ENCODE assay signal across 1 cellular context in the genomic region with DNA sequence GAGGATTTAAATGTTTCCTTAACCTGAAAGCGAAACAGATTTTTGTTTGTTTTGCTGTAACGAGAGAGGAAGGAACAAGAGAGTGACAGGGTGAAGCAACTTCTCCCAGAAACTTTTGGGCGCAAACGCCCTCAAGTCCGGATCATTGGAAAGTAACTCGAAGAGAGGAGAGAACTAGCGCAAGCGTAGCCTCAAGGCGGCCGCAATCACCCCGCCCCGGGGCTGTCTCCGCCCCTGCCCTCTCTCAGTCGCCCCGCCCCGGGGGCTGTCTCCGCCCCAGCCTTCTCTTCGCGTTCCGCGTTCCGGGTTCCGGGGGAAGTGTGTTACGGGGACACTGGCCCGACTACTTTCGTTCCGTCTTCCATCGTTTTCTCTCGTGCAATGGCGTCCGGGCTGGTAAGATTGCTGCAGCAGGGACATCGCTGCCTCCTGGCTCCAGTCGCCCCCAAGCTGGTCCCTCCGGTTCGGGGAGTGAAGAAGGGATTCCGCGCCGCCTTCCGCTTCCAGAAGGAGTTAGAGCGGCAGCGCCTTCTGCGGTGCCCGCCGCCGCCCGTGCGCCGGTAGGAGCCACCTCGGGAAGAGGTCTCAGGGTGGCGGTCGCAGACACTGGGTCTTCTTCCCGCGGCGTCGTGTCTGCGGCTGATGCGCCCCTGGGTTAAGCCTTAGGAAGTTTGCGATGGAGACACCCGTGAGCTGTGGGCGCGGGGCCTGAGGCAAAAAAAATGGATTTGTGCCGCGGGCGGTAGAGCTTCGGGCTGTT.
TF ChIP-seq lines count a peak whose summit lies in the region.

MRPL44 (plus strand) TSS at position 372 of the 760 bp plus-strand sequence; CDS start at position 382, 10 bp downstream.

TF ChIP-seq in HepG2, 621 proteins besides CTCF, POLR2A, EP300 and RAD21 (continued from another document and continues in another):
- peak; percentile 99; the same call in 1 of the 2 replicates for TF ChIP-seq FUBP1 (CRISPR knock-in tag; IDR thresholded peaks at IDR 0.05; ENCODE audit: borderline replicate concordance)
- TF ChIP-seq RBFOX2 (IDR thresholded peaks at IDR 0.05; ENCODE audit: low read depth, low read length): peak; percentile 93
- TF ChIP-seq PAWR (CRISPR knock-in tag; IDR thresholded peaks at IDR 0.05; ENCODE audit: borderline replicate concordance): peak; percentile 96
- TF ChIP-seq, protein P1, sequence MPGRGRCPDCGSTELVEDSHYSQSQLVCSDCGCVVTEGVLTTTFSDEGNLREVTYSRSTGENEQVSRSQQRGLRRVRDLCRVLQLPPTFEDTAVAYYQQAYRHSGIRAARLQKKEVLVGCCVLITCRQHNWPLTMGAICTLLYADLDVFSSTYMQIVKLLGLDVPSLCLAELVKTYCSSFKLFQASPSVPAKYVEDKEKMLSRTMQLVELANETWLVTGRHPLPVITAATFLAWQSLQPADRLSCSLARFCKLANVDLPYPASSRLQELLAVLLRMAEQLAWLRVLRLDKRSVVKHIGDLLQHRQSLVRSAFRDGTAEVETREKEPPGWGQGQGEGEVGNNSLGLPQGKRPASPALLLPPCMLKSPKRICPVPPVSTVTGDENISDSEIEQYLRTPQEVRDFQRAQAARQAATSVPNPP (CRISPR knock-in tag; IDR thresholded peaks at IDR 0.05): peak; percentile 98
- no peak for TF ChIP-seq REXO4 (CRISPR knock-in tag; IDR thresholded peaks at IDR 0.05; ENCODE audit: borderline replicate concordance)
- TF ChIP-seq EZH2 (conservative IDR thresholded peaks at IDR 0.05; ENCODE audit: low read depth, low read length): no peak
- TF ChIP-seq ZNF33A (CRISPR knock-in tag; IDR thresholded peaks at IDR 0.05; ENCODE audit: borderline replicate concordance): peak; percentile 98; the same call in 1 of the 2 replicates
- TF ChIP-seq, protein P2, sequence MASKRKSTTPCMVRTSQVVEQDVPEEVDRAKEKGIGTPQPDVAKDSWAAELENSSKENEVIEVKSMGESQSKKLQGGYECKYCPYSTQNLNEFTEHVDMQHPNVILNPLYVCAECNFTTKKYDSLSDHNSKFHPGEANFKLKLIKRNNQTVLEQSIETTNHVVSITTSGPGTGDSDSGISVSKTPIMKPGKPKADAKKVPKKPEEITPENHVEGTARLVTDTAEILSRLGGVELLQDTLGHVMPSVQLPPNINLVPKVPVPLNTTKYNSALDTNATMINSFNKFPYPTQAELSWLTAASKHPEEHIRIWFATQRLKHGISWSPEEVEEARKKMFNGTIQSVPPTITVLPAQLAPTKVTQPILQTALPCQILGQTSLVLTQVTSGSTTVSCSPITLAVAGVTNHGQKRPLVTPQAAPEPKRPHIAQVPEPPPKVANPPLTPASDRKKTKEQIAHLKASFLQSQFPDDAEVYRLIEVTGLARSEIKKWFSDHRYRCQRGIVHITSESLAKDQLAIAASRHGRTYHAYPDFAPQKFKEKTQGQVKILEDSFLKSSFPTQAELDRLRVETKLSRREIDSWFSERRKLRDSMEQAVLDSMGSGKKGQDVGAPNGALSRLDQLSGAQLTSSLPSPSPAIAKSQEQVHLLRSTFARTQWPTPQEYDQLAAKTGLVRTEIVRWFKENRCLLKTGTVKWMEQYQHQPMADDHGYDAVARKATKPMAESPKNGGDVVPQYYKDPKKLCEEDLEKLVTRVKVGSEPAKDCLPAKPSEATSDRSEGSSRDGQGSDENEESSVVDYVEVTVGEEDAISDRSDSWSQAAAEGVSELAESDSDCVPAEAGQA (IDR thresholded peaks at IDR 0.05; ENCODE audit: low read depth): peak; percentile 96
- TF ChIP-seq, protein P2 (CRISPR knock-in tag; IDR thresholded peaks at IDR 0.05; ENCODE audit: borderline replicate concordance): peak; percentile 71; the same call in 1 of the 2 replicates
- TF ChIP-seq, protein P3, sequence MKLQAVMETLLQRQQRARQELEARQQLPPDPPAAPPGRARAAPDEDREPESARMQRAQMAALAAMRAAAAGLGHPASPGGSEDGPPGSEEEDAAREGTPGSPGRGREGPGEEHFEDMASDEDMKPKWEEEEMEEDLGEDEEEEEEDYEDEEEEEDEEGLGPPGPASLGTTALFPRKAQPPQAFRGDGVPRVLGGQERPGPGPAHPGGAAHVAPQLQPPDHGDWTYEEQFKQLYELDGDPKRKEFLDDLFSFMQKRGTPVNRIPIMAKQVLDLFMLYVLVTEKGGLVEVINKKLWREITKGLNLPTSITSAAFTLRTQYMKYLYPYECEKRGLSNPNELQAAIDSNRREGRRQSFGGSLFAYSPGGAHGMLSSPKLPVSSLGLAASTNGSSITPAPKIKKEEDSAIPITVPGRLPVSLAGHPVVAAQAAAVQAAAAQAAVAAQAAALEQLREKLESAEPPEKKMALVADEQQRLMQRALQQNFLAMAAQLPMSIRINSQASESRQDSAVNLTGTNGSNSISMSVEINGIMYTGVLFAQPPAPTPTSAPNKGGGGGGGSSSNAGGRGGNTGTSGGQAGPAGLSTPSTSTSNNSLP (IDR thresholded peaks at IDR 0.05; ENCODE audit: low read depth, low read length): no peak; the same call in 1 of the 2 replicates
- peak; percentile 88 for TF ChIP-seq ZNF24 (IDR thresholded peaks at IDR 0.05)
- TF ChIP-seq RCOR2 (CRISPR knock-in tag; IDR thresholded peaks at IDR 0.05): peak; percentile 88
- TF ChIP-seq SMARCE1 (IDR thresholded peaks at IDR 0.05; ENCODE audit: borderline replicate concordance): no peak
- TF ChIP-seq, protein P4, sequence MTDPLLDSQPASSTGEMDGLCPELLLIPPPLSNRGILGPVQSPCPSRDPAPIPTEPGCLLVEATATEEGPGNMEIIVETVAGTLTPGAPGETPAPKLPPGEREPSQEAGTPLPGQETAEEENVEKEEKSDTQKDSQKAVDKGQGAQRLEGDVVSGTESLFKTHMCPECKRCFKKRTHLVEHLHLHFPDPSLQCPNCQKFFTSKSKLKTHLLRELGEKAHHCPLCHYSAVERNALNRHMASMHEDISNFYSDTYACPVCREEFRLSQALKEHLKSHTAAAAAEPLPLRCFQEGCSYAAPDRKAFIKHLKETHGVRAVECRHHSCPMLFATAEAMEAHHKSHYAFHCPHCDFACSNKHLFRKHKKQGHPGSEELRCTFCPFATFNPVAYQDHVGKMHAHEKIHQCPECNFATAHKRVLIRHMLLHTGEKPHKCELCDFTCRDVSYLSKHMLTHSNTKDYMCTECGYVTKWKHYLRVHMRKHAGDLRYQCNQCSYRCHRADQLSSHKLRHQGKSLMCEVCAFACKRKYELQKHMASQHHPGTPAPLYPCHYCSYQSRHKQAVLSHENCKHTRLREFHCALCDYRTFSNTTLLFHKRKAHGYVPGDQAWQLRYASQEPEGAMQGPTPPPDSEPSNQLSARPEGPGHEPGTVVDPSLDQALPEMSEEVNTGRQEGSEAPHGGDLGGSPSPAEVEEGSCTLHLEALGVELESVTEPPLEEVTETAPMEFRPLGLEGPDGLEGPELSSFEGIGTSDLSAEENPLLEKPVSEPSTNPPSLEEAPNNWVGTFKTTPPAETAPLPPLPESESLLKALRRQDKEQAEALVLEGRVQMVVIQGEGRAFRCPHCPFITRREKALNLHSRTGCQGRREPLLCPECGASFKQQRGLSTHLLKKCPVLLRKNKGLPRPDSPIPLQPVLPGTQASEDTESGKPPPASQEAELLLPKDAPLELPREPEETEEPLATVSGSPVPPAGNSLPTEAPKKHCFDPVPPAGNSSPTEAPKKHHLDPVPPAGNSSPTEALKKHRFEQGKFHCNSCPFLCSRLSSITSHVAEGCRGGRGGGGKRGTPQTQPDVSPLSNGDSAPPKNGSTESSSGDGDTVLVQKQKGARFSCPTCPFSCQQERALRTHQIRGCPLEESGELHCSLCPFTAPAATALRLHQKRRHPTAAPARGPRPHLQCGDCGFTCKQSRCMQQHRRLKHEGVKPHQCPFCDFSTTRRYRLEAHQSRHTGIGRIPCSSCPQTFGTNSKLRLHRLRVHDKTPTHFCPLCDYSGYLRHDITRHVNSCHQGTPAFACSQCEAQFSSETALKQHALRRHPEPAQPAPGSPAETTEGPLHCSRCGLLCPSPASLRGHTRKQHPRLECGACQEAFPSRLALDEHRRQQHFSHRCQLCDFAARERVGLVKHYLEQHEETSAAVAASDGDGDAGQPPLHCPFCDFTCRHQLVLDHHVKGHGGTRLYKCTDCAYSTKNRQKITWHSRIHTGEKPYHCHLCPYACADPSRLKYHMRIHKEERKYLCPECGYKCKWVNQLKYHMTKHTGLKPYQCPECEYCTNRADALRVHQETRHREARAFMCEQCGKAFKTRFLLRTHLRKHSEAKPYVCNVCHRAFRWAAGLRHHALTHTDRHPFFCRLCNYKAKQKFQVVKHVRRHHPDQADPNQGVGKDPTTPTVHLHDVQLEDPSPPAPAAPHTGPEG (CRISPR knock-in tag; IDR thresholded peaks at IDR 0.05): peak; percentile 90; the same call in 1 of the 2 replicates
- peak; percentile 94 for TF ChIP-seq MYNN (CRISPR knock-in tag; IDR thresholded peaks at IDR 0.05; ENCODE audit: low read depth)
- TF ChIP-seq ZNF510 (CRISPR knock-in tag; IDR thresholded peaks at IDR 0.05; ENCODE audit: low read depth): peak; percentile 99
- no peak for TF ChIP-seq MAFK (conservative IDR thresholded peaks at IDR 0.05 in 1 of 2, IDR thresholded peaks at IDR 0.05 in 1 of 2; ENCODE audit: low read length in 2 of 2)
- peak; percentile 99 for TF ChIP-seq HBP1 (CRISPR knock-in tag; IDR thresholded peaks at IDR 0.05; ENCODE audit: low read depth)
- TF ChIP-seq SP4 (CRISPR knock-in tag; IDR thresholded peaks at IDR 0.05): peak; percentile 99
- no peak for TF ChIP-seq ZNF562 (CRISPR knock-in tag; IDR thresholded peaks at IDR 0.05; ENCODE audit: borderline replicate concordance)
- peak; percentile 99 for TF ChIP-seq ZNF280B (CRISPR knock-in tag; IDR thresholded peaks at IDR 0.05; ENCODE audit: borderline replicate concordance)
- peak; percentile 17; the same call in 1 of the 2 replicates for TF ChIP-seq SETDB1 (CRISPR knock-in tag; IDR thresholded peaks at IDR 0.05; ENCODE audit: borderline replicate concordance)
- TF ChIP-seq HMGA1 (CRISPR knock-in tag; conservative IDR thresholded peaks at IDR 0.05): no peak
